11 cellular contexts compared by ENCODE assay signal in the genomic region with DNA sequence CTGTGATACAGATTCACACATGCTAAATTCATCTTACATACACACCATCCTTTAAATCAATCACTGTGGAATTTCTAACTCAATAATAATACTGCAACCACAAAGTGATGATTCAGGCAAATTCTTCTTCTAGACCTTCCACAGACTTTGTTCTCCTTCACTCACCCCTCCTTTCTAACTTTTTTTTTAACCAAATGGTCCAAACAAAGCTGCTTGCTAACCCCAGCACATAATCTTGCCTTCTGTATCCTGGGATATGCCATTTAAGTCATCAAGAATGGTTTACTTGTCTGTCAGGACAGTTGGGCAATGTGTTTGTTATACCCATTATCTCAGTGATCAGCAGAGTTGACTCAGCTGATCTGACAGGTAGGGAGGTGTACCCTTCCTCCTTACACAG. TPM values are rescaled to one million over a fixed set of nuclear protein-coding genes. Genes with fewer than 3 reads are reported as not detected.
DNase-seq lines count a peak whose midpoint lies in the region; ATAC-seq, FAIRE-seq and TF ChIP-seq lines count a peak whose summit lies in the region.
"Had no signal": no experiment of that assay in that cellular context is flagged by ENCODE, and none has a peak within 500 bp of the region (broad histone marks: within the 10 kb centered on the region; RNA-seq: fewer than 3 reads in every experiment).

No MANE protein-coding gene starts in this region.

- H3K4me3 ChIP-seq in skeletal muscle tissue (ENCODE audit: low read length in 3 of 3) (no peak overlapping the region), testis (no peak overlapping the region)
- H3K4me3 ChIP-seq: prostate gland had no signal

- peak; percentile 79 for FAIRE-seq in GM12891 (lab: Jason Lieb, UNC)

- H3K27ac ChIP-seq in skeletal muscle tissue (ENCODE audit: low read depth, low read length) (peak overlapping the region; percentile 19), testis (no peak overlapping the region), caudate nucleus (ENCODE audit: low read depth, low read length) (no peak overlapping the region)
- H3K27ac ChIP-seq: prostate gland had no signal

- no peak for ATAC-seq in T-helper 17 cell

- H3K36me3 Mint-ChIP-seq in T-helper 17 cell (ENCODE audit: low read depth), result peaks cover 13% of the 10 kb centered on the region

- DNase-seq in GM12891 (ENCODE audit: insufficient read length, low spot score) (no peak), T-helper 17 cell (no peak), glomerular visceral epithelial cell (ENCODE audit: extremely low spot score) (peak; percentile 68), testis (no peak), caudate nucleus (lab: John Stamatoyannopoulos, UW) (no peak), NCI-H345 treated with DMSO at 0.1 percent for 48 hours (lab: John Stamatoyannopoulos, UW; ENCODE audit: unreplicated experiment) (no peak), inferior parietal cortex (ENCODE audit: extremely low spot score) (no peak)
- DNase-seq: activated gamma-delta T cell treated with Interleukin-2 at 50 U/mL for 16 hours; stimulated activated CD4-positive, alpha-beta T cell treated with anti-CD3 and anti-CD28 coated beads, Interleukin-4, amount 100 ng/mL, for 24 hours had no signal

- H3K4me1 ChIP-seq in skeletal muscle tissue (ENCODE audit: control insufficient read depth in 3 of 3, insufficient read depth in 3 of 3, low read length in 3 of 3) (peaks cover 10 to 34% (median 27%) of the 10 kb centered on the region in 3 donors), testis (peaks cover 38% of the 10 kb centered on the region)
- H3K4me1 ChIP-seq: prostate gland had no signal

- intact Hi-C loops in testis (cut with DNase I; ENCODE audit: low total_unique reads), result no loop called here

- no peaks in the 10 kb centered on the region for H3K27me3 Mint-ChIP-seq in T-helper 17 cell

- peaks cover 48% of the 10 kb centered on the region for H3K4me1 Mint-ChIP-seq in T-helper 17 cell

- H3K27me3 ChIP-seq in skeletal muscle tissue (ENCODE audit: control insufficient read depth in 3 of 3, insufficient read depth in 3 of 3, low read length in 3 of 3) (no peaks in the 10 kb centered on the region), testis (no peaks in the 10 kb centered on the region)

- H3K36me3 ChIP-seq in skeletal muscle tissue (ENCODE audit: control insufficient read depth in 3 of 3, insufficient read depth in 3 of 3, low read length in 3 of 3) (peaks cover 21 to 68% (median 54%) of the 10 kb centered on the region in 3 donors), testis (ENCODE audit: low read depth, missing control alignments) (no peaks in the 10 kb centered on the region)
- H3K36me3 ChIP-seq: prostate gland had no signal

- H3K27ac Mint-ChIP-seq in T-helper 17 cell, result peak overlapping the region; percentile 6

- H3K9ac ChIP-seq in skeletal muscle tissue (ENCODE audit: low read depth in 1 of 3, low read length in 3 of 3), result no peak overlapping the region

- no peak overlapping the region for H3K4me3 Mint-ChIP-seq in T-helper 17 cell

- TF ChIP-seq POLR2A in GM12891 (IDR thresholded peaks at IDR 0.05; ENCODE audit: low read depth, low read length) (no peak), testis (IDR thresholded peaks at IDR 0.05) (no peak)

- no peaks in the 10 kb centered on the region for H3K9me3 ChIP-seq in T-helper 17 cell (ENCODE audit: control insufficient read depth, low read length, poor library complexity, severe bottlenecking)
- H3K9me3 ChIP-seq in skeletal muscle tissue (ENCODE audit: control insufficient read depth in 3 of 3, low read length in 3 of 3), result no peaks in the 10 kb centered on the region
- H3K9me3 ChIP-seq in testis, result no peaks in the 10 kb centered on the region
- H3K9me3 ChIP-seq: prostate gland had no signal

- no peak for TF ChIP-seq CTCF in testis (IDR thresholded peaks at IDR 0.05)

TF ChIP-seq in GM12891, 5 proteins besides CTCF, POLR2A, EP300 and RAD21:
- no peak for TF ChIP-seq POU2F2 (IDR thresholded peaks at IDR 0.05; ENCODE audit: low read depth, low read length)
- no peak for TF ChIP-seq TAF1 (IDR thresholded peaks at IDR 0.05; ENCODE audit: low read depth, low read length)
- TF ChIP-seq POLR2AphosphoS5 (IDR thresholded peaks at IDR 0.05; ENCODE audit: low read depth, low read length), result no peak
- TF ChIP-seq SPI1 (IDR thresholded peaks at IDR 0.05; ENCODE audit: low read depth, low read length), result no peak
- TF ChIP-seq PAX5 (IDR thresholded peaks at IDR 0.05; ENCODE audit: insufficient read depth, low read length, severe bottlenecking), result no peak
TF ChIP-seq in GM12891: peak in this region for 0.

RNA-seq across cellular contexts. Expression of a gene that starts 10.0 kb away (rescaled TPM):
- 0.05 TPM for polyA plus RNA-seq in GM12891 (2012; ENCODE audit: low read depth, missing spikeins)
- 10 to 100 TPM; 30.9 to 92.7 TPM for total RNA-seq in T-helper 17 cell
- total RNA-seq in skeletal muscle tissue, result 97.6 TPM
- 10 to 100 TPM; 52.3 to 58.7 TPM for total RNA-seq in testis
- 64.0 TPM for polyA plus RNA-seq in testis (ENCODE audit: insufficient read depth, low read depth, low replicate concordance)
